Comparison of ENCODE assay signal across 2 cellular contexts in the genomic region with DNA sequence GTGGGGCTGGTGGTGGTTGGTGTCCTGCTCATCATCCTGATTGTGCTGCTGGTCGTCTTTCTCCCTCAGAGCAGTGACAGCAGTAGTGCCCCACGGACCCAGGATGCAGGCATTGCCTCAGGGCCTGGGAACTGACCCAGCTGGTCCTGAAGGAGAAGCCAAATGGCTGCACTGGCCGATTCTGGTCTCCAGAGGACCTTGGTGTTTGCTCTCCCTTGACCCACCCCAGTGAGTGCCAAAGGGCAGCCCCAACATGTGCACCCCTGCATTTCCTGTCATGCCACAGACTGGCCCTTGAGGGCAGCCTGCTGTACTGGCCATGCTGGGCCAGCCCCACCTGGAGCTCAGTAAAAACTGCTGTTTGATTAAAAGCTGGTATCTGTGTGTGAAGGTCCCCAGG.
TF ChIP-seq lines count a peak whose summit lies in the region.

No MANE protein-coding gene starts in this region.

TF ChIP-seq in HepG2, 621 proteins besides CTCF, POLR2A, EP300 and RAD21 (continues in another document):
- TF ChIP-seq, protein P1, sequence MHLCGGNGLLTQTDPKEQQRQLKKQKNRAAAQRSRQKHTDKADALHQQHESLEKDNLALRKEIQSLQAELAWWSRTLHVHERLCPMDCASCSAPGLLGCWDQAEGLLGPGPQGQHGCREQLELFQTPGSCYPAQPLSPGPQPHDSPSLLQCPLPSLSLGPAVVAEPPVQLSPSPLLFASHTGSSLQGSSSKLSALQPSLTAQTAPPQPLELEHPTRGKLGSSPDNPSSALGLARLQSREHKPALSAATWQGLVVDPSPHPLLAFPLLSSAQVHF (CRISPR knock-in tag; IDR thresholded peaks at IDR 0.05): no peak
- no peak for TF ChIP-seq ZNF567 (CRISPR knock-in tag; IDR thresholded peaks at IDR 0.05; ENCODE audit: borderline replicate concordance)
- TF ChIP-seq ISL2 (CRISPR knock-in tag; IDR thresholded peaks at IDR 0.05): no peak
- no peak for TF ChIP-seq U2AF2 (IDR thresholded peaks at IDR 0.05; ENCODE audit: low read depth, low read length)
- peak; percentile 57; the same call in 1 of the 2 replicates for TF ChIP-seq ZFP91 (CRISPR knock-in tag; IDR thresholded peaks at IDR 0.05; ENCODE audit: borderline replicate concordance)
- TF ChIP-seq HMGXB4 (CRISPR knock-in tag; IDR thresholded peaks at IDR 0.05; ENCODE audit: borderline replicate concordance in 1 of 2, low read depth in 1 of 2): peak in 1 of 2 experiments; percentile 36; a peak in 1 of 4 replicates
- no peak for TF ChIP-seq ZNF562 (CRISPR knock-in tag; IDR thresholded peaks at IDR 0.05; ENCODE audit: borderline replicate concordance)
- peak; percentile 14; the same call in 1 of the 2 replicates for TF ChIP-seq STAG1 (CRISPR knock-in tag; IDR thresholded peaks at IDR 0.05)
- peak; percentile 32; the same call in 1 of the 2 replicates for TF ChIP-seq HIVEP1 (CRISPR knock-in tag; IDR thresholded peaks at IDR 0.05)
- TF ChIP-seq ZNF253 (CRISPR knock-in tag; IDR thresholded peaks at IDR 0.05; ENCODE audit: borderline replicate concordance): no peak
- peak; percentile 30; the same call in 1 of the 2 replicates for TF ChIP-seq SALL1 (CRISPR knock-in tag; IDR thresholded peaks at IDR 0.05)
- TF ChIP-seq EEA1 (CRISPR knock-in tag; IDR thresholded peaks at IDR 0.05; ENCODE audit: borderline replicate concordance): no peak
- TF ChIP-seq ZNF577 (CRISPR knock-in tag; IDR thresholded peaks at IDR 0.05; ENCODE audit: borderline replicate concordance, low read depth): no peak
- no peak for TF ChIP-seq GABPA (IDR thresholded peaks at IDR 0.05; ENCODE audit: low read depth, low read length)
- TF ChIP-seq GABPA (CRISPR knock-in tag; IDR thresholded peaks at IDR 0.05; ENCODE audit: low read depth): peak; percentile 37; the same call in 1 of the 2 replicates
- TF ChIP-seq PAF1 (CRISPR knock-in tag; IDR thresholded peaks at IDR 0.05): no peak
- no peak for TF ChIP-seq BRCA1 (CRISPR knock-in tag; IDR thresholded peaks at IDR 0.05)
- TF ChIP-seq GRHL1 (CRISPR knock-in tag; conservative IDR thresholded peaks at IDR 0.05): no peak
- TF ChIP-seq SATB2 (CRISPR knock-in tag; IDR thresholded peaks at IDR 0.05): no peak
- TF ChIP-seq SMARCE1 (IDR thresholded peaks at IDR 0.05; ENCODE audit: borderline replicate concordance): no peak
- TF ChIP-seq MATR3 (CRISPR knock-in tag; IDR thresholded peaks at IDR 0.05): no peak
- TF ChIP-seq, protein P2, sequence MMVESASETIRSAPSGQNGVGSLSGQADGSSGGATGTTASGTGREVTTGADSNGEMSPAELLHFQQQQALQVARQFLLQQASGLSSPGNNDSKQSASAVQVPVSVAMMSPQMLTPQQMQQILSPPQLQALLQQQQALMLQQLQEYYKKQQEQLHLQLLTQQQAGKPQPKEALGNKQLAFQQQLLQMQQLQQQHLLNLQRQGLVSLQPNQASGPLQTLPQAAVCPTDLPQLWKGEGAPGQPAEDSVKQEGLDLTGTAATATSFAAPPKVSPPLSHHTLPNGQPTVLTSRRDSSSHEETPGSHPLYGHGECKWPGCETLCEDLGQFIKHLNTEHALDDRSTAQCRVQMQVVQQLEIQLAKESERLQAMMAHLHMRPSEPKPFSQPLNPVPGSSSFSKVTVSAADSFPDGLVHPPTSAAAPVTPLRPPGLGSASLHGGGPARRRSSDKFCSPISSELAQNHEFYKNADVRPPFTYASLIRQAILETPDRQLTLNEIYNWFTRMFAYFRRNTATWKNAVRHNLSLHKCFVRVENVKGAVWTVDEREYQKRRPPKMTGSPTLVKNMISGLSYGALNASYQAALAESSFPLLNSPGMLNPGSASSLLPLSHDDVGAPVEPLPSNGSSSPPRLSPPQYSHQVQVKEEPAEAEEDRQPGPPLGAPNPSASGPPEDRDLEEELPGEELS (CRISPR knock-in tag; IDR thresholded peaks at IDR 0.05): 0 out of 2 replicates have a peak, but pooled peaks have one; percentile 47
- TF ChIP-seq, protein P3, sequence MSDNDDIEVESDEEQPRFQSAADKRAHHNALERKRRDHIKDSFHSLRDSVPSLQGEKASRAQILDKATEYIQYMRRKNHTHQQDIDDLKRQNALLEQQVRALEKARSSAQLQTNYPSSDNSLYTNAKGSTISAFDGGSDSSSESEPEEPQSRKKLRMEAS (IDR thresholded peaks at IDR 0.05): peak; percentile 67

TF ChIP-seq in WTC11, 78 proteins besides CTCF, POLR2A, EP300 and RAD21:
- no peak for TF ChIP-seq ZNF396 (CRISPR knock-in tag; IDR thresholded peaks at IDR 0.05; ENCODE audit: borderline replicate concordance)
- TF ChIP-seq NR1H2 (CRISPR knock-in tag; IDR thresholded peaks at IDR 0.05): no peak
- TF ChIP-seq, protein P4, sequence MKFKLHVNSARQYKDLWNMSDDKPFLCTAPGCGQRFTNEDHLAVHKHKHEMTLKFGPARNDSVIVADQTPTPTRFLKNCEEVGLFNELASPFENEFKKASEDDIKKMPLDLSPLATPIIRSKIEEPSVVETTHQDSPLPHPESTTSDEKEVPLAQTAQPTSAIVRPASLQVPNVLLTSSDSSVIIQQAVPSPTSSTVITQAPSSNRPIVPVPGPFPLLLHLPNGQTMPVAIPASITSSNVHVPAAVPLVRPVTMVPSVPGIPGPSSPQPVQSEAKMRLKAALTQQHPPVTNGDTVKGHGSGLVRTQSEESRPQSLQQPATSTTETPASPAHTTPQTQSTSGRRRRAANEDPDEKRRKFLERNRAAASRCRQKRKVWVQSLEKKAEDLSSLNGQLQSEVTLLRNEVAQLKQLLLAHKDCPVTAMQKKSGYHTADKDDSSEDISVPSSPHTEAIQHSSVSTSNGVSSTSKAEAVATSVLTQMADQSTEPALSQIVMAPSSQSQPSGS (CRISPR knock-in tag; IDR thresholded peaks at IDR 0.05; ENCODE audit: borderline replicate concordance, low read depth): no peak
